ENCODE assay signal across 11 cellular contexts in genomic region chr9:130117816-130118632, GRCh38. TPM values are rescaled to one million over a fixed set of nuclear protein-coding genes. Genes with fewer than 3 reads are reported as not detected.
DNase-seq lines count a peak whose midpoint lies in the region; ATAC-seq and TF ChIP-seq lines count a peak whose summit lies in the region.
"Had no signal": no experiment of that assay in that cellular context is flagged by ENCODE, and none has a peak within 500 bp of the region (broad histone marks: within the 10 kb centered on the region; RNA-seq: fewer than 3 reads in every experiment).

No MANE protein-coding gene starts in this region.

- H3K4me3 ChIP-seq in heart right ventricle (no peak overlapping the region), brain microvascular endothelial cell (ENCODE audit: low read depth, low read length) (no peak overlapping the region), aorta (ENCODE audit: low read length in 2 of 2) (no peak overlapping the region)
- H3K4me3 ChIP-seq: BLaER1, upper lobe of left lung had no signal

- H3K9me3 ChIP-seq in heart right ventricle (no peaks in the 10 kb centered on the region), aorta (ENCODE audit: control insufficient read depth, low read length) (no peaks in the 10 kb centered on the region)
- H3K9me3 ChIP-seq: BLaER1, neutrophil, upper lobe of left lung had no signal

- in situ Hi-C loops in brain microvascular endothelial cell (cut with HindIII; ENCODE audit: low pct_ligation_motif_present, low sequenced_read_pairs): no loop called here

- H3K4me1 ChIP-seq in heart right ventricle (peaks cover 0 to 9% (median 4%) of the 10 kb centered on the region in 9 donors), aorta (ENCODE audit: control insufficient read depth in 1 of 2, insufficient read depth in 2 of 2, low read length in 2 of 2) (no peaks in the 10 kb centered on the region)
- H3K4me1 ChIP-seq: upper lobe of left lung had no signal

- intact Hi-C loops in heart right ventricle (cut with DNase I) (no loop called here), cardiac septum (cut with DNase I) (no loop called here), aorta (cut with DNase I) (loop anchor here (5.0 kb wide), 2 partner anchors 34 to 39 kb away; no protein-coding TSS in a partner anchor)

- ATAC-seq in heart right ventricle (peak in 5 of 8 donors; percentile 19 to 59 (median 22)), aorta (ENCODE audit: low FRiP score) (peak; percentile 44), HG03442 (IDR thresholded peaks at IDR 0.05; ENCODE audit: unreplicated experiment) (no peak)

- WGBS in heart right ventricle, 2 donors: 66 to 71% methylated on average over 11 of the region's 11 CpGs
- 37 to 40% methylated on average over 11 of the region's 11 CpGs for WGBS in aorta, 2 donors

- peaks cover 0 to 83% (median 22%) of the 10 kb centered on the region in 9 donors for H3K36me3 ChIP-seq in heart right ventricle
- peaks cover 5% of the 10 kb centered on the region for H3K36me3 ChIP-seq in brain microvascular endothelial cell (replicated peaks)
- H3K36me3 ChIP-seq in aorta (ENCODE audit: control insufficient read depth in 1 of 2, insufficient read depth in 2 of 2, low read length in 1 of 2): peaks cover 0 to 6% of the 10 kb centered on the region in 2 donors

- no peaks in the 10 kb centered on the region for H3K27me3 ChIP-seq in heart right ventricle
- H3K27me3 ChIP-seq in brain microvascular endothelial cell (replicated peaks): no peaks in the 10 kb centered on the region
- H3K27me3 ChIP-seq in aorta (ENCODE audit: control insufficient read depth in 1 of 2, insufficient read depth in 2 of 2, low read length in 1 of 2): no peaks in the 10 kb centered on the region
- H3K27me3 ChIP-seq: BLaER1, neutrophil, upper lobe of left lung had no signal

- no peak for DNase-seq in heart right ventricle
- no peak for DNase-seq in cardiac septum (ENCODE audit: low spot score)
- peak; percentile 21 for DNase-seq in brain microvascular endothelial cell
- peak; percentile 28 to 60 for DNase-seq in lung microvascular endothelial cell (ENCODE audit: low read depth in 2 of 2)
- peak in 1 of 2 donors; percentile 69 for DNase-seq in aorta
- DNase-seq in NCI-H1092 (lab: John Stamatoyannopoulos, UW): no peak
- no peak for DNase-seq in T1000 (lab: John Stamatoyannopoulos, UW)

- TF ChIP-seq CTCF in heart right ventricle (IDR thresholded peaks at IDR 0.05): no peak
- TF ChIP-seq CTCF in brain microvascular endothelial cell (IDR thresholded peaks at IDR 0.05; ENCODE audit: low read depth, low read length, missing control alignments): peak; percentile 12

- H3K27ac ChIP-seq in heart right ventricle (peak overlapping the region in 1 of 10 donors; percentile 2), brain microvascular endothelial cell (peak overlapping the region; percentile 10), aorta (ENCODE audit: low read depth in 1 of 2, low read length in 2 of 2) (no peak overlapping the region)
- H3K27ac ChIP-seq: BLaER1, neutrophil, upper lobe of left lung had no signal

RNA-seq across cellular contexts. Expression of gene NCS1, which starts 54.2 kb away (rescaled TPM):
- total RNA-seq in heart right ventricle: 10 to 100 TPM in 3 of 10 donors, 1 to 10 TPM in 7; 3.6 to 16.2 (median 7.0) TPM
- 1 to 10 TPM; 2.0 to 8.0 TPM for polyA plus RNA-seq in heart right ventricle
- total RNA-seq in cardiac septum: 14.3 TPM
- total RNA-seq in lung microvascular endothelial cell: 4.8 and 10.2 TPM in 2 replicates
- total RNA-seq in aorta: 100 to 1,000 TPM in 1 of 2 donors, 10 to 100 TPM in 1; 72.1 to 171 TPM
- 10 to 100 TPM; 21.3 to 22.8 TPM for polyA plus RNA-seq in aorta

Comparison
In these comparisons a context has a peak if more than half of its experiments do, and no peak if none do; other contexts are left out.
1. DNase-seq: peak in brain microvascular endothelial cell (single experiment) and lung microvascular endothelial cell (2 of 2); none in heart right ventricle (0 of 2), cardiac septum (single experiment), NCI-H1092 (single experiment) and T1000 (single experiment).
2. intact Hi-C loops: an anchor here in aorta (5.0 kb wide); none called in heart right ventricle and cardiac septum.